Comparison of ENCODE assay signal across 8 cellular contexts in the genomic region with DNA sequence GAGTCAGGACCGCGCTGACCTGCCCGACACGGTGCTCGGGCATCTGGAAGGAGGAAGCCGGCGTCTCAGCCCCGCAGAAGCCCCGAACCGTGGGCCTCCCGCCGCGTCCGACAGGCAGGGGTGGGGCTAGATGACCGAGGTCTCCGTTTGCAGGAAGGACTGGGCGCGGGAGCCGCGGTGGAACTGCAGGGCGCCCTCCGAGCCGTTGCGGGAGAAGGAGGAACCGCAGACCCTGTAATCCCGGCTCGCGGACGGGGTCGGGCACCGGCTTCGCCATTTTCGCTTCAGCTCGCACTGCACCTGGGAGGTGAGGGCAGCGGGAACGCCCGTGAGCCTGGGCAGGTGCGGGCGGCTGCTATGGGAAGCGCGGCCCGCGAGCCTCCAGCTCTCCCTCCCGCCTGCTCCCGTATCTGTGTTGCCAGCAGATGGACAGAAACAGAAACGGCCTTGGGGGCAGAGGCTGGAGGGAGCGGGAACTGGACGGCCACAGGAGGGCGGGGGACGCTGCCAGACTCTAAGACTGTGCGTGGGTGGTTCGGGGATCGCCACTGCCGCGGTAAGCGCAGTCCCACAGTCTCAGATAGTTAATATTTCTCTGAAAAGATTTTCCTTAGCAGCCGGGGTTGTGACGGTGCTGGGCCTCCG.
DNase-seq lines count a peak whose midpoint lies in the region; ATAC-seq and TF ChIP-seq lines count a peak whose summit lies in the region.

No MANE protein-coding gene starts in this region.

- H3K4me3 Mint-ChIP-seq in nephron, result peak overlapping the region; percentile 76 to 79 (median 77)

- H3K27me3 Mint-ChIP-seq in nephron (ENCODE audit: low read depth), result peaks cover 51% of the 10 kb centered on the region

- ATAC-seq in HG03565 (IDR thresholded peaks at IDR 0.05; ENCODE audit: unreplicated experiment), result no peak
- ATAC-seq in GM21825 (IDR thresholded peaks at IDR 0.05; ENCODE audit: unreplicated experiment), result no peak

- TF ChIP-seq CTCF in fibroblast of villous mesenchyme (IDR thresholded peaks at IDR 0.05; ENCODE audit: insufficient read depth, low read depth, low read length), result peak; percentile 26
- peak; percentile 53 to 62 (median 56) for TF ChIP-seq CTCF in nephron (IDR thresholded peaks at IDR 0.05; ENCODE audit: unreplicated experiment in 3 of 3)

- H3K4me3 ChIP-seq in fibroblast of villous mesenchyme (ENCODE audit: low read depth, low read length), result peak overlapping the region; percentile 55

- H3K36me3 Mint-ChIP-seq in nephron (ENCODE audit: low read depth), result no peaks in the 10 kb centered on the region

- H3K27ac Mint-ChIP-seq in nephron, result peak overlapping the region in 2 of 3 experiments; percentile 35 to 91

- H3K9me3 Mint-ChIP-seq in nephron, result no peaks in the 10 kb centered on the region

- H3K4me1 Mint-ChIP-seq in nephron, result peaks cover 32% of the 10 kb centered on the region

- DNase-seq in COR-L47 (lab: John Stamatoyannopoulos, UW) (peak; percentile 53), LoVo (ENCODE audit: low spot score) (peak; percentile 82), fibroblast of villous mesenchyme (ENCODE audit: low read depth) (peak; percentile 23), putamen (ENCODE audit: low spot score) (no peak)
- DNase-seq in activated CD8-positive, alpha-beta memory T cell treated with anti-CD3 and anti-CD28 coated beads for 24 hours, result peak; percentile 58
